8 cellular contexts compared by ENCODE assay signal in the genomic region with DNA sequence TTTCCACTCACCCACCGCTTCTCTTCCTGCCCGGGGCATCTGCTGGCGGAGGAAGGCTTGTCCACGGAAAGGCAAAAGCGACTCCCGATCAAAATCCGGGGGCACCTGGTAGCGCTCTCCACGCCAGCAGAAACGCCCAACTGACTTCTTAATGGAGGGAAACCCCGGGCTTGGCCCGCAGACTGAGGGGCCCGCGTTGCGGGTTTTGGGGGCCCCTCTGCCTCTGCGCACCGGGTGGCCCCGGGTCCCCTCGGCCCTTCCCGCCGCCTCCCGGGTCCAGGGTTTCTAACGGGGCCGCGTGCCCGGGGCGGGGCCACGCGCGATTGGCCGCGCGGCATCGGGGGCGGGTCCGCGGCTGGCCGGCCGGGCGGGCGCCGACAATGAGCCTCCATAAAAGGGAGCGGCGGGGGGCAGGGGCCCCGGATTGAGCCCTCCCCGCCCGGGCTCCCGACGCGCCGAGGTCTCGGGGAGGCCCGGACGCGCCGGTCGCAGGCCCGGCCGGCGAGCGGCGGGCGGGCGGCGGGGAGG. TPM values are rescaled to one million over a fixed set of nuclear protein-coding genes. Genes with fewer than 3 reads are reported as not detected.
A peak's percentile ranks its signal among the peaks of the same experiment; 100 is the strongest.
DNase-seq lines count a peak whose midpoint lies in the region; ATAC-seq, FAIRE-seq and TF ChIP-seq lines count a peak whose summit lies in the region.

A gene with protein sequence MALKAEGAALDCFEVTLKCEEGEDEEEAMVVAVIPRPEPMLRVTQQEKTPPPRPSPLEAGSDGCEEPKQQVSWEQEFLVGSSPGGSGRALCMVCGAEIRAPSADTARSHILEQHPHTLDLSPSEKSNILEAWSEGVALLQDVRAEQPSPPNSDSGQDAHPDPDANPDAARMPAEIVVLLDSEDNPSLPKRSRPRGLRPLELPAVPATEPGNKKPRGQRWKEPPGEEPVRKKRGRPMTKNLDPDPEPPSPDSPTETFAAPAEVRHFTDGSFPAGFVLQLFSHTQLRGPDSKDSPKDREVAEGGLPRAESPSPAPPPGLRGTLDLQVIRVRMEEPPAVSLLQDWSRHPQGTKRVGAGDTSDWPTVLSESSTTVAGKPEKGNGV (plus strand): TSS at position 422 of the 528 bp plus-strand sequence. CDS start 231 bp downstream, outside the sequence.

- in situ Hi-C loops in HepG2 (cut with HindIII; ENCODE audit: extremely low pct_ligation_motif_present, low pct_unique_long_range_greater_than_20kb) = no loop called here

- TF ChIP-seq POLR2A in GM19099 (IDR thresholded peaks at IDR 0.05; ENCODE audit: extremely low read depth, insufficient read length, low read depth) = peak; percentile 87
- peak; percentile 35 to 69; a peak in 3 of 4 replicates for TF ChIP-seq POLR2A in HepG2 (IDR thresholded peaks at IDR 0.05; ENCODE audit: insufficient read depth in 1 of 2, low read depth in 2 of 2, low read length in 2 of 2)

- no TSS peak for BruUV-seq in HepG2 (replicated peaks; lab: Mats Ljungman, UMichigan)

- peak; percentile 83 for ATAC-seq in HG03342 (IDR thresholded peaks at IDR 0.05; ENCODE audit: unreplicated experiment)
- peak; percentile 82 for ATAC-seq in HepG2

- H3K9me3 ChIP-seq in HepG2 (ENCODE audit: low read length) = no peaks in the 10 kb centered on the region

- peak within 1 kb of the TSS; percentile 81 for H3K9ac ChIP-seq in HepG2 (ENCODE audit: insufficient read depth, low read depth, low read length)

- H3K4me3 ChIP-seq in HepG2 (replicated peaks in 1 of 3; ENCODE audit: insufficient read depth in 1 of 3, low read depth in 2 of 3, low read length in 3 of 3) = peak within 1 kb of the TSS; percentile 72 to 97 (median 95)

- no peaks in the 10 kb centered on the region for H3K27me3 ChIP-seq in HepG2 (ENCODE audit: control insufficient read depth in 1 of 2, insufficient read depth in 2 of 2, low read length in 2 of 2)

- peak; percentile 20; the same call in 1 of the 2 replicates for TF ChIP-seq RAD21 in HepG2 (CRISPR knock-in tag; IDR thresholded peaks at IDR 0.05)

- WGBS in HepG2 (ENCODE audit: low lambda C conversion rate) = 0% methylated on average over 1 of the region's 65 CpGs

- H3K27ac ChIP-seq in HepG2 (ENCODE audit: extremely low read length, insufficient read depth, low read length) = peak within 1 kb of the TSS; percentile 75

- H3K79me2 ChIP-seq in HepG2 (ENCODE audit: insufficient read depth, low read length) = peaks cover 41% of the 10 kb centered on the region

- POLR2A ChIA-PET in HepG2 (lab: Yijun Ruan, JAX) = interaction anchor here (1.3 to 3.2 kb wide), 3 partner anchors 26 to 46 kb away, joined by 5 to 14 read pairs (median 6); partner anchors contain the start of genes MARK2 and ZFTA

- peak within 1 kb of the TSS; percentile 8 for H2AFZ ChIP-seq in HepG2 (ENCODE audit: low read length)

- H3K4me1 ChIP-seq in HepG2 (ENCODE audit: insufficient read depth, low read length) = peaks cover 56% of the 10 kb centered on the region

- peaks cover 12% of the 10 kb centered on the region for H4K20me1 ChIP-seq in HepG2 (ENCODE audit: insufficient read depth, low read length)

- TF ChIP-seq CTCF in HepG2 (CRISPR knock-in tag; IDR thresholded peaks at IDR 0.05) = no peak

- FAIRE-seq in HepG2 (lab: Jason Lieb, UNC) = no peak

- TF ChIP-seq EP300 in HepG2 (IDR thresholded peaks at IDR 0.05; ENCODE audit: low read depth in 2 of 2, low read length in 2 of 2) = 0 out of 4 replicates have a peak, but pooled peaks of 1 of the 2 experiments have one; percentile 3
- TF ChIP-seq EP300 in HepG2 (CRISPR knock-in tag; IDR thresholded peaks at IDR 0.05; ENCODE audit: borderline replicate concordance) = no peak

- peak within 1 kb of the TSS; percentile 85 for H3K4me2 ChIP-seq in HepG2 (ENCODE audit: low read depth, low read length)

- peaks cover 11 to 17% of the 10 kb centered on the region in 2 experiments; a peak in 4 of 5 replicates for H3K36me3 ChIP-seq in HepG2 (replicated peaks in 1 of 2; ENCODE audit: control insufficient read depth in 1 of 2, insufficient read depth in 2 of 2, low read length in 2 of 2)

- intact Hi-C loops in HepG2 (cut with micrococcal nuclease; ENCODE audit: unreplicated experiment) = loop anchor here (2.0 kb wide), 1 partner anchor 44 kb away; the partner anchor contains the start of gene ZFTA

- DNase-seq in Ammon's horn (ENCODE audit: low spot score) (peak; percentile 78), NCI-H510A (lab: John Stamatoyannopoulos, UW) (peak; percentile 70), dermis blood vessel endothelial cell (peak; percentile 75), HepG2 (ENCODE audit: low spot score) (peak; percentile 47)
- peak; percentile 31 to 57 for DNase-seq in activated CD4-positive, alpha-beta T cell treated with anti-CD3 and anti-CD28 coated beads, Interleukin-2, amount 50 U/mL, for 24 hours (ENCODE audit: low read depth in 1 of 2, low spot score in 1 of 2)
- peak; percentile 41 for DNase-seq in stimulated activated CD4-positive, alpha-beta T cell treated with anti-CD3 and anti-CD28 coated beads, Interleukin-2, amount 100 ng/mL, for 4 hours (ENCODE audit: low read depth)

- CTCF ChIA-PET in HepG2 (lab: Yijun Ruan, JAX; ENCODE audit: low intra/inter-chr PET ratio, low total read pairs) = no interaction called here

TF ChIP-seq in HepG2, 621 proteins besides CTCF, POLR2A, EP300 and RAD21 (continues in another document):
- no peak; the same call in 1 of the 2 replicates for TF ChIP-seq ZBTB2 (CRISPR knock-in tag; IDR thresholded peaks at IDR 0.05; ENCODE audit: low read depth)
- no peak for TF ChIP-seq SPEN (CRISPR knock-in tag; IDR thresholded peaks at IDR 0.05; ENCODE audit: low read depth)
- TF ChIP-seq MEF2D (CRISPR knock-in tag; IDR thresholded peaks at IDR 0.05) = no peak
- no peak for TF ChIP-seq ZC3H13 (CRISPR knock-in tag; IDR thresholded peaks at IDR 0.05)
- TF ChIP-seq JUNB (CRISPR knock-in tag; IDR thresholded peaks at IDR 0.05; ENCODE audit: borderline replicate concordance) = no peak
- no peak for TF ChIP-seq CREBL2 (CRISPR knock-in tag; IDR thresholded peaks at IDR 0.05; ENCODE audit: borderline replicate concordance)
- 0 out of 2 replicates have a peak, but pooled peaks have one; percentile 56 for TF ChIP-seq HNRNPL (IDR thresholded peaks at IDR 0.05; ENCODE audit: low read depth, low read length)
- no peak; the same call in 1 of the 2 replicates for TF ChIP-seq TMF1 (CRISPR knock-in tag; IDR thresholded peaks at IDR 0.05; ENCODE audit: low read depth)
- TF ChIP-seq ZFP36 (IDR thresholded peaks at IDR 0.05; ENCODE audit: borderline replicate concordance, low read depth, low read length, partially characterized antibody) = no peak
- no peak for TF ChIP-seq ZBTB7A (CRISPR knock-in tag; IDR thresholded peaks at IDR 0.05)
- 0 out of 2 replicates have a peak, but pooled peaks have one; percentile 1 for TF ChIP-seq SRY (CRISPR knock-in tag; IDR thresholded peaks at IDR 0.05)

RNA-seq across cellular contexts. Expression of the gene that starts here (rescaled TPM):
- 14.3 and 22.4 TPM in 2 replicates for total RNA-seq in dermis blood vessel endothelial cell
- total RNA-seq in HepG2 (2016; rRNA removed; fragmentation: Illumina TruSeq; extraction: Trizol) = 23.6 and 29.9 TPM in 2 replicates
- 44.1 and 45.2 TPM in 2 replicates for total RNA-seq in HepG2 (2016; cell fraction: cytosol; rRNA removed; fragmentation: Illumina TruSeq; extraction: Trizol; ENCODE audit: low read depth)
- total RNA-seq in HepG2 (2016; cell fraction: insoluble cytoplasmic fraction; rRNA removed; fragmentation: Illumina TruSeq; extraction: Trizol) = 19.6 and 30.8 TPM in 2 replicates
- total RNA-seq in HepG2 (2016; cell fraction: membrane; rRNA removed; fragmentation: Illumina TruSeq; extraction: Trizol) = 65.9 and 67.9 TPM in 2 replicates
- total RNA-seq in HepG2 (2016; cell fraction: nucleus; rRNA removed; fragmentation: Illumina TruSeq; extraction: Trizol) = 18.3 and 21.0 TPM in 2 replicates
- polyA plus RNA-seq in HepG2 (2011; rRNA removed) = 21.4 and 24.8 TPM in 2 replicates
- 20.8 and 31.5 TPM in 2 replicates for polyA plus RNA-seq in HepG2 (2011; cell fraction: cytosol; rRNA removed)
- polyA plus RNA-seq in HepG2 (2011; cell fraction: nucleus; rRNA removed) = 29.5 and 33.6 TPM in 2 replicates
- polyA plus RNA-seq in HepG2 (2012) = 17.1 and 21.7 TPM in 2 replicates
- 69.3 and 70.4 TPM in 2 replicates for polyA plus RNA-seq in HepG2 (2016; cell fraction: cytosol; fragmentation: Illumina TruSeq; extraction: Trizol; ENCODE audit: low read depth)
- polyA plus RNA-seq in HepG2 (2016; cell fraction: insoluble cytoplasmic fraction; fragmentation: Illumina TruSeq; extraction: Trizol; ENCODE audit: low read depth) = 36.8 and 41.3 TPM in 2 replicates
- polyA plus RNA-seq in HepG2 (2016; cell fraction: membrane; fragmentation: Illumina TruSeq; extraction: Trizol; ENCODE audit: low read depth) = 88.9 and 91.0 TPM in 2 replicates
- 55.9 and 57.5 TPM in 2 replicates for polyA plus RNA-seq in HepG2 (2016; cell fraction: nucleus; fragmentation: Illumina TruSeq; extraction: Trizol; ENCODE audit: insufficient read depth, low read depth)
- polyA minus RNA-seq in HepG2 (2011; rRNA and poly(A)+ RNA removed; ENCODE audit: low replicate concordance) = 17.5 and 25.8 TPM in 2 replicates
- polyA minus RNA-seq in HepG2 (2011; cell fraction: cytosol; rRNA and poly(A)+ RNA removed) = 9.3 and 10.1 TPM in 2 replicates
- 13.3 and 14.8 TPM in 2 replicates for polyA minus RNA-seq in HepG2 (2011; cell fraction: nucleus; rRNA and poly(A)+ RNA removed)

Comparison
In these comparisons a context has a peak if more than half of its experiments do, and no peak if none do; other contexts are left out.
1. Peak in every context shown above with its lines: DNase-seq, ATAC-seq, H3K4me3 ChIP-seq and H3K27ac ChIP-seq.